ENCODE assay signal across 11 cellular contexts in genomic region chr4:36322921-36323354, GRCh38. TPM values are rescaled to one million over a fixed set of nuclear protein-coding genes. Genes with fewer than 3 reads are reported as not detected.
DNase-seq lines count a peak whose midpoint lies in the region; ATAC-seq, FAIRE-seq and TF ChIP-seq lines count a peak whose summit lies in the region.
"Had no signal": no experiment of that assay in that cellular context is flagged by ENCODE, and none has a peak within 500 bp of the region (broad histone marks: within the 10 kb centered on the region; RNA-seq: fewer than 3 reads in every experiment).

No MANE protein-coding gene starts in this region.

- H3K27ac ChIP-seq in GM23338 (ENCODE audit: low read depth), result no peak overlapping the region

- peak; percentile 47 for FAIRE-seq in islet of Langerhans (lab: Jason Lieb, UNC)
- FAIRE-seq: G401.6 had no signal

- peaks cover 3% of the 10 kb centered on the region for H3K27me3 Mint-ChIP-seq in GM23338 (ENCODE audit: insufficient read depth, low read depth, poor library complexity)
- H3K27me3 Mint-ChIP-seq in type B pancreatic cell, result no peaks in the 10 kb centered on the region
- H3K27me3 Mint-ChIP-seq: brain had no signal

- no peaks in the 10 kb centered on the region for H3K4me1 ChIP-seq in GM23338 (ENCODE audit: insufficient read depth)

- H3K36me3 ChIP-seq in GM06990 (ENCODE audit: control insufficient read depth, insufficient read depth, low read length) (no peaks in the 10 kb centered on the region), GM23338 (ENCODE audit: insufficient read depth) (no peaks in the 10 kb centered on the region)

- no peak overlapping the region for H3K4me3 ChIP-seq in GM06990 (replicated peaks; ENCODE audit: low read depth, low read length)
- no peak overlapping the region for H3K4me3 ChIP-seq in GM23338
- H3K4me3 ChIP-seq in foreskin fibroblast (ENCODE audit: low read depth in 1 of 2, low read length in 2 of 2), result no peak overlapping the region
- H3K4me3 ChIP-seq: skin epidermis had no signal

- H3K9me3 Mint-ChIP-seq in GM23338 (no peaks in the 10 kb centered on the region; the same call in 2 of the 3 replicates), type B pancreatic cell (no peaks in the 10 kb centered on the region)
- H3K9me3 Mint-ChIP-seq: brain had no signal

- DNase-seq in GM06990 (ENCODE audit: extremely low read depth, insufficient read length) (peak; percentile 65), T-helper 1 cell (peak in 4 of 5 donors; percentile 15 to 94 (median 24)), 8988T (no peak), GM23338 (ENCODE audit: low spot score) (no peak), type B pancreatic cell (ENCODE audit: extremely low spot score, unreplicated experiment) (no peak), foreskin fibroblast (no peak)

- no peaks in the 10 kb centered on the region for H3K4me1 Mint-ChIP-seq in GM23338
- H3K4me1 Mint-ChIP-seq in type B pancreatic cell (ENCODE audit: unreplicated experiment), result no peaks in the 10 kb centered on the region
- H3K4me1 Mint-ChIP-seq: brain had no signal

- H4K20me1 ChIP-seq in GM23338 (replicated peaks; ENCODE audit: insufficient read depth), result no peaks in the 10 kb centered on the region

- no peaks in the 10 kb centered on the region for H3K79me2 ChIP-seq in GM23338 (replicated peaks; ENCODE audit: insufficient read depth)

- H3K36me3 Mint-ChIP-seq in GM23338 (ENCODE audit: low read depth) (no peaks in the 10 kb centered on the region), type B pancreatic cell (no peaks in the 10 kb centered on the region)
- H3K36me3 Mint-ChIP-seq: brain had no signal

- no peak overlapping the region for H2AFZ ChIP-seq in GM23338

- 0 out of 2 replicates have a peak, but pooled peaks cover 2% of the 10 kb centered on the region for H3K9me2 ChIP-seq in GM23338 (ENCODE audit: insufficient read depth)

- no peaks in the 10 kb centered on the region for H3K27me3 ChIP-seq in GM06990 (replicated peaks; ENCODE audit: control insufficient read depth, insufficient read depth, low read length)
- no peaks in the 10 kb centered on the region for H3K27me3 ChIP-seq in GM23338 (ENCODE audit: insufficient read depth)

- H3F3A ChIP-seq in GM23338 (replicated peaks; ENCODE audit: low read depth), result no peaks in the 10 kb centered on the region

- ATAC-seq in GM21447 (IDR thresholded peaks at IDR 0.05; ENCODE audit: unreplicated experiment), result peak; percentile 33
- ATAC-seq in GM23338, result no peak

- H3K4me3 Mint-ChIP-seq in GM23338 (no peak overlapping the region), type B pancreatic cell (no peak overlapping the region)
- H3K4me3 Mint-ChIP-seq: brain had no signal

- TF ChIP-seq CTCF in GM06990 (IDR thresholded peaks at IDR 0.05; ENCODE audit: insufficient read depth, low read length, poor library complexity, severe bottlenecking) (no peak), GM23338 (conservative IDR thresholded peaks at IDR 0.05; ENCODE audit: low read depth in 2 of 2) (no peak), type B pancreatic cell (conservative IDR thresholded peaks at IDR 0.05) (no peak), foreskin fibroblast (IDR thresholded peaks at IDR 0.05; ENCODE audit: low read depth, low read length) (no peak)

- H3K4me2 ChIP-seq in GM23338, result no peak overlapping the region

- H3K27ac Mint-ChIP-seq in GM23338, result no peak overlapping the region
- no peak overlapping the region for H3K27ac Mint-ChIP-seq in type B pancreatic cell
- H3K27ac Mint-ChIP-seq: brain had no signal

TF ChIP-seq in GM23338, 12 proteins besides CTCF, POLR2A, EP300 and RAD21 (continues in another document):
- TF ChIP-seq EZH2phosphoT487 (IDR thresholded peaks at IDR 0.05; ENCODE audit: unreplicated experiment), result no peak
- TF ChIP-seq ZNF114 (CRISPR knock-in tag; IDR thresholded peaks at IDR 0.05), result no peak
- TF ChIP-seq STAT1 (IDR thresholded peaks at IDR 0.05; ENCODE audit: unreplicated experiment), result no peak
- TF ChIP-seq, protein P1, sequence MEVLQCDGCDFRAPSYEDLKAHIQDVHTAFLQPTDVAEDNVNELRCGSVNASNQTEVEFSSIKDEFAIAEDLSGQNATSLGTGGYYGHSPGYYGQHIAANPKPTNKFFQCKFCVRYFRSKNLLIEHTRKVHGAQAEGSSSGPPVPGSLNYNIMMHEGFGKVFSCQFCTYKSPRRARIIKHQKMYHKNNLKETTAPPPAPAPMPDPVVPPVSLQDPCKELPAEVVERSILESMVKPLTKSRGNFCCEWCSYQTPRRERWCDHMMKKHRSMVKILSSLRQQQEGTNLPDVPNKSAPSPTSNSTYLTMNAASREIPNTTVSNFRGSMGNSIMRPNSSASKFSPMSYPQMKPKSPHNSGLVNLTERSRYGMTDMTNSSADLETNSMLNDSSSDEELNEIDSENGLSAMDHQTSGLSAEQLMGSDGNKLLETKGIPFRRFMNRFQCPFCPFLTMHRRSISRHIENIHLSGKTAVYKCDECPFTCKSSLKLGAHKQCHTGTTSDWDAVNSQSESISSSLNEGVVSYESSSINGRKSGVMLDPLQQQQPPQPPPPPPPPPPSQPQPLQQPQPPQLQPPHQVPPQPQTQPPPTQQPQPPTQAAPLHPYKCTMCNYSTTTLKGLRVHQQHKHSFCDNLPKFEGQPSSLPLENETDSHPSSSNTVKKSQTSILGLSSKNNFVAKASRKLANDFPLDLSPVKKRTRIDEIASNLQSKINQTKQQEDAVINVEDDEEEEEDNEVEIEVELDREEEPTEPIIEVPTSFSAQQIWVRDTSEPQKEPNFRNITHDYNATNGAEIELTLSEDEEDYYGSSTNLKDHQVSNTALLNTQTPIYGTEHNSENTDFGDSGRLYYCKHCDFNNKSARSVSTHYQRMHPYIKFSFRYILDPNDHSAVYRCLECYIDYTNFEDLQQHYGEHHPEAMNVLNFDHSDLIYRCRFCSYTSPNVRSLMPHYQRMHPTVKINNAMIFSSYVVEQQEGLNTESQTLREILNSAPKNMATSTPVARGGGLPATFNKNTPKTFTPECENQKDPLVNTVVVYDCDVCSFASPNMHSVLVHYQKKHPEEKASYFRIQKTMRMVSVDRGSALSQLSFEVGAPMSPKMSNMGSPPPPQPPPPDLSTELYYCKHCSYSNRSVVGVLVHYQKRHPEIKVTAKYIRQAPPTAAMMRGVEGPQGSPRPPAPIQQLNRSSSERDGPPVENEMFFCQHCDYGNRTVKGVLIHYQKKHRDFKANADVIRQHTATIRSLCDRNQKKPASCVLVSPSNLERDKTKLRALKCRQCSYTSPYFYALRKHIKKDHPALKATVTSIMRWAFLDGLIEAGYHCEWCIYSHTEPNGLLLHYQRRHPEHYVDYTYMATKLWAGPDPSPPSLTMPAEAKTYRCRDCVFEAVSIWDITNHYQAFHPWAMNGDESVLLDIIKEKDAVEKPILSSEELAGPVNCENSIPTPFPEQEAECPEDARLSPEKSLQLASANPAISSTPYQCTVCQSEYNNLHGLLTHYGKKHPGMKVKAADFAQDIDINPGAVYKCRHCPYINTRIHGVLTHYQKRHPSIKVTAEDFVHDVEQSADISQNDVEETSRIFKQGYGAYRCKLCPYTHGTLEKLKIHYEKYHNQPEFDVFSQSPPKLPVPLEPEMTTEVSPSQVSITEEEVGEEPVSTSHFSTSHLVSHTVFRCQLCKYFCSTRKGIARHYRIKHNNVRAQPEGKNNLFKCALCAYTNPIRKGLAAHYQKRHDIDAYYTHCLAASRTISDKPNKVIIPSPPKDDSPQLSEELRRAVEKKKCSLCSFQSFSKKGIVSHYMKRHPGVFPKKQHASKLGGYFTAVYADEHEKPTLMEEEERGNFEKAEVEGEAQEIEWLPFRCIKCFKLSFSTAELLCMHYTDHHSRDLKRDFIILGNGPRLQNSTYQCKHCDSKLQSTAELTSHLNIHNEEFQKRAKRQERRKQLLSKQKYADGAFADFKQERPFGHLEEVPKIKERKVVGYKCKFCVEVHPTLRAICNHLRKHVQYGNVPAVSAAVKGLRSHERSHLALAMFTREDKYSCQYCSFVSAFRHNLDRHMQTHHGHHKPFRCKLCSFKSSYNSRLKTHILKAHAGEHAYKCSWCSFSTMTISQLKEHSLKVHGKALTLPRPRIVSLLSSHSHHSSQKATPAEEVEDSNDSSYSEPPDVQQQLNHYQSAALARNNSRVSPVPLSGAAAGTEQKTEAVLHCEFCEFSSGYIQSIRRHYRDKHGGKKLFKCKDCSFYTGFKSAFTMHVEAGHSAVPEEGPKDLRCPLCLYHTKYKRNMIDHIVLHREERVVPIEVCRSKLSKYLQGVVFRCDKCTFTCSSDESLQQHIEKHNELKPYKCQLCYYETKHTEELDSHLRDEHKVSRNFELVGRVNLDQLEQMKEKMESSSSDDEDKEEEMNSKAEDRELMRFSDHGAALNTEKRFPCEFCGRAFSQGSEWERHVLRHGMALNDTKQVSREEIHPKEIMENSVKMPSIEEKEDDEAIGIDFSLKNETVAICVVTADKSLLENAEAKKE (CRISPR knock-in tag; IDR thresholded peaks at IDR 0.05), result no peak
- no peak for TF ChIP-seq CREB1 (CRISPR knock-in tag; IDR thresholded peaks at IDR 0.05; ENCODE audit: low read depth)
- no peak for TF ChIP-seq JUNB (IDR thresholded peaks at IDR 0.05; ENCODE audit: unreplicated experiment)
- TF ChIP-seq ZNF331 (CRISPR knock-in tag; IDR thresholded peaks at IDR 0.05; ENCODE audit: low read depth), result no peak
- TF ChIP-seq EZH2 (IDR thresholded peaks at IDR 0.05; ENCODE audit: low read depth, unreplicated experiment), result no peak
- TF ChIP-seq NANOG (IDR thresholded peaks at IDR 0.05; ENCODE audit: borderline replicate concordance), result no peak

RNA-seq across cellular contexts. Expression of gene DTHD1, which starts 41.5 kb away (rescaled TPM):
- total RNA-seq in GM23338 (2014; rRNA removed; shearing (Covaris generic)), result not detected in 2 replicates
- not detected in 2 replicates for polyA plus RNA-seq in GM23338 (2016; fragmentation: Nextera tagmentation; extraction: Ambion mirVana)
- total RNA-seq in type B pancreatic cell (ENCODE audit: low replicate concordance), result 0.14 TPM in 1 of 2 replicates, not detected in the other

Comparison
In these comparisons a context has a peak if more than half of its experiments do, and no peak if none do; other contexts are left out.
1. DNase-seq: peak in GM06990 (single experiment) and T-helper 1 cell (4 of 5); none in 8988T (single experiment), GM23338 (single experiment), type B pancreatic cell (single experiment) and foreskin fibroblast (0 of 2).